ENCODE assay signal across 25 cellular contexts in genomic region chr2:88666576-88666975, GRCh38. TPM values are rescaled to one million over a fixed set of nuclear protein-coding genes. Genes with fewer than 3 reads are reported as not detected.
A peak's percentile ranks its signal among the peaks of the same experiment; 100 is the strongest.
DNase-seq lines count a peak whose midpoint lies in the region; ATAC-seq, FAIRE-seq and TF ChIP-seq lines count a peak whose summit lies in the region.
"Had no signal": no experiment of that assay in that cellular context is flagged by ENCODE, and none has a peak within 500 bp of the region (broad histone marks: within the 10 kb centered on the region; RNA-seq: fewer than 3 reads in every experiment).

No MANE protein-coding gene starts in this region.

- no peak for TF ChIP-seq POLR2A in A549 (IDR thresholded peaks at IDR 0.05; ENCODE audit: low read length)

- peaks cover 0 to 3% (median 0%) of the 10 kb centered on the region in 4 donors for H3K4me1 Mint-ChIP-seq in naive thymus-derived CD8-positive, alpha-beta T cell
- H3K4me1 Mint-ChIP-seq: brain, neural crest cell had no signal

- H3K79me2 ChIP-seq in PC-3 (ENCODE audit: low read length) = no peaks in the 10 kb centered on the region

- BruUV-seq in PC-3 (replicated peaks; lab: Mats Ljungman, UMichigan) = no TSS peak

- intact Hi-C loops in PC-3 (cut with micrococcal nuclease) (loop anchor here (5.0 kb wide), 1 partner anchor 474 kb away; no protein-coding TSS in a partner anchor), dorsolateral prefrontal cortex (cut with DNase I) (loop anchor here in 1 of 2 donors (10.0 kb wide), 1 partner anchor 52 kb away; no protein-coding TSS in a partner anchor)

- no peaks in the 10 kb centered on the region for H4K20me1 ChIP-seq in PC-3 (ENCODE audit: low read length)

- H3F3A ChIP-seq in PC-3 (ENCODE audit: low read length, unreplicated experiment) = no peaks in the 10 kb centered on the region

- TF ChIP-seq EP300 in A549 (IDR thresholded peaks at IDR 0.05) = no peak

- no peaks in the 10 kb centered on the region for H3K9me3 ChIP-seq in A549
- H3K9me3 ChIP-seq in PC-3 (ENCODE audit: low read length) = no peaks in the 10 kb centered on the region
- H3K9me3 ChIP-seq: mucosa of descending colon, Peyer's patch, psoas muscle, tibial artery had no signal

- H3K4me1 ChIP-seq in A549 = peaks cover 8% of the 10 kb centered on the region; the same call in 2 of the 3 replicates
- H3K4me1 ChIP-seq in PC-3 (ENCODE audit: insufficient read depth, low read length) = peaks cover 20% of the 10 kb centered on the region
- H3K4me1 ChIP-seq: Peyer's patch, tibial artery had no signal

- TF ChIP-seq CTCF in A549 (IDR thresholded peaks at IDR 0.05) = no peak
- TF ChIP-seq CTCF in PC-3 (conservative IDR thresholded peaks at IDR 0.05; ENCODE audit: low read depth, low read length) = no peak
- no peak for TF ChIP-seq CTCF in dorsolateral prefrontal cortex (IDR thresholded peaks at IDR 0.05 in 54 of 56, conservative IDR thresholded peaks at IDR 0.05 in 2 of 56; ENCODE audit: low read depth in 1 of 56, partially characterized antibody in 56 of 56)

- WGBS in A549 (ENCODE audit: missing lambda C conversion rate) = 44% methylated on average over 4 of the region's 4 CpGs

- CTCF ChIA-PET in A549 (lab: Yijun Ruan, JAX) (interaction anchor here (1.0 to 8.2 kb wide), 4 partner anchors 9 to 78 kb away, joined by 3 to 125 read pairs (median 46); no protein-coding TSS in a partner anchor), PC-3 (lab: Charles Lee) (no interaction called here)

- ATAC-seq in A549 (no peak), PC-3 (no peak)
- ATAC-seq in naive thymus-derived CD8-positive, alpha-beta T cell = no peak
- ATAC-seq: mucosa of descending colon; psoas muscle; stimulated activated naive CD8-positive, alpha-beta T cell treated with anti-CD3 and anti-CD28 coated beads, Interleukin-15, amount 100 ng/mL, for 72 hours had no signal

- no peaks in the 10 kb centered on the region for H3K9me2 ChIP-seq in PC-3 (replicated peaks; ENCODE audit: low read length)

- H3K27me3 ChIP-seq in PC-3 (ENCODE audit: low read length) (no peaks in the 10 kb centered on the region), dorsolateral prefrontal cortex (no peaks in the 10 kb centered on the region)
- H3K27me3 ChIP-seq: Peyer's patch, tibial artery had no signal

- no peak overlapping the region for H3K9ac ChIP-seq in PC-3 (ENCODE audit: low read length)

- no peak overlapping the region for H3K27ac Mint-ChIP-seq in naive thymus-derived CD8-positive, alpha-beta T cell
- H3K27ac Mint-ChIP-seq: activated T-helper 2 cell treated with anti-CD3 and anti-CD28 coated beads, Interferon-gamma antibody, Interleukin-2, Interleukin-4, amounts not matched to agents 10 μg/mL and 5 μg/mL and 100 μg/mL, durations not matched to agents 14 hours and 24 hours and 36 hours; brain; T-helper 1 cell treated with Interleukin-12 subunit alpha and Interleukin-12 subunit beta and Interleukin-4 antibody, amounts not matched to agents 30 μg/mL and 1 μg/mL, for 36 hours had no signal

- H2AFZ ChIP-seq in PC-3 (ENCODE audit: low read length) = no peak overlapping the region

- H3K36me3 Mint-ChIP-seq in naive thymus-derived CD8-positive, alpha-beta T cell = peaks cover 0 to 5% (median 0%) of the 10 kb centered on the region in 3 donors
- H3K36me3 Mint-ChIP-seq: brain had no signal

- POLR2A ChIA-PET in A549 (lab: Yijun Ruan, JAX) = no interaction called here
- POLR2A ChIA-PET in PC-3 (lab: Charles Lee; ENCODE audit: unreplicated experiment) = no interaction called here
- POLR2A ChIA-PET in naive thymus-derived CD8-positive, alpha-beta T cell (lab: Charles Lee) = no interaction called here

- TF ChIP-seq RAD21 in A549 (conservative IDR thresholded peaks at IDR 0.05 in 1 of 2, IDR thresholded peaks at IDR 0.05 in 1 of 2) = no peak

- no peak overlapping the region for H3K4me2 ChIP-seq in A549
- H3K4me2 ChIP-seq in PC-3 (ENCODE audit: low read length) = no peak overlapping the region

- H3K4me3 Mint-ChIP-seq in naive thymus-derived CD8-positive, alpha-beta T cell = no peak overlapping the region
- H3K4me3 Mint-ChIP-seq: brain; neural crest cell; stimulated activated naive CD8-positive, alpha-beta T cell treated with anti-CD3 and anti-CD28 coated beads, Interleukin-15, amount 100 ng/mL, for 72 hours; T-helper 1 cell treated with Interleukin-12 subunit alpha and Interleukin-12 subunit beta and Interleukin-4 antibody, amounts not matched to agents 30 μg/mL and 1 μg/mL, for 36 hours had no signal

- FAIRE-seq in A549 (lab: Jason Lieb, UNC) = no peak

- DNase-seq in A549 (ENCODE audit: low read depth in 1 of 2, low spot score in 1 of 2) (no peak), DMS53 treated with DMSO at 0.1 percent for 48 hours (lab: John Stamatoyannopoulos, UW; ENCODE audit: unreplicated experiment) (peak; percentile 42), PC-3 (peak; percentile 48), kidney tubule cell (ENCODE audit: low spot score) (peak; percentile 23), UCSD-AML1 (lab: John Stamatoyannopoulos, UW; ENCODE audit: unreplicated experiment) (no peak), dorsolateral prefrontal cortex (no peak)
- no peak for DNase-seq in naive thymus-derived CD8-positive, alpha-beta T cell
- DNase-seq in effector CD4-positive, alpha-beta T cell = no peak
- DNase-seq: activated CD4-positive, alpha-beta T cell treated with anti-CD3 and anti-CD28 coated beads for 4 hours; DMS 273 treated with DMSO at 0.1 percent for 48 hours; effector CD8-positive, alpha-beta T cell; foreskin fibroblast; hypothalamus; IMR-90; mucosa of descending colon; NCI-H1436; Peyer's patch; psoas muscle; stimulated activated naive CD8-positive, alpha-beta T cell treated with anti-CD3 and anti-CD28 coated beads, Interleukin-15, amount 100 ng/mL, for 72 hours; tibial artery had no signal

- no peaks in the 10 kb centered on the region for H3K9me3 Mint-ChIP-seq in naive thymus-derived CD8-positive, alpha-beta T cell
- H3K9me3 Mint-ChIP-seq: activated T-helper 2 cell treated with anti-CD3 and anti-CD28 coated beads, Interferon-gamma antibody, Interleukin-2, Interleukin-4, amounts not matched to agents 10 μg/mL and 5 μg/mL and 100 μg/mL, durations not matched to agents 14 hours and 24 hours and 36 hours; neural crest cell; stimulated activated naive CD8-positive, alpha-beta T cell treated with anti-CD3 and anti-CD28 coated beads, Interleukin-15, amount 100 ng/mL, for 72 hours; T-helper 1 cell treated with Interleukin-12 subunit alpha and Interleukin-12 subunit beta and Interleukin-4 antibody, amounts not matched to agents 30 μg/mL and 1 μg/mL, for 36 hours had no signal

- no peaks in the 10 kb centered on the region for H3K36me3 ChIP-seq in PC-3 (ENCODE audit: low read depth, low read length)
- H3K36me3 ChIP-seq: Peyer's patch, tibial artery had no signal

- no peak overlapping the region for H3K27ac ChIP-seq in A549
- H3K27ac ChIP-seq in PC-3 (ENCODE audit: low read length) = no peak overlapping the region
- no peak overlapping the region for H3K27ac ChIP-seq in dorsolateral prefrontal cortex
- H3K27ac ChIP-seq: C4-2B, Peyer's patch, psoas muscle, tibial artery had no signal

- H3K27me3 Mint-ChIP-seq in naive thymus-derived CD8-positive, alpha-beta T cell = no peaks in the 10 kb centered on the region
- H3K27me3 Mint-ChIP-seq: brain; stimulated activated naive CD8-positive, alpha-beta T cell treated with anti-CD3 and anti-CD28 coated beads, Interleukin-15, amount 100 ng/mL, for 72 hours had no signal

- H3K4me3 ChIP-seq in A549 (no peak overlapping the region), PC-3 (ENCODE audit: low read length) (no peak overlapping the region), dorsolateral prefrontal cortex (no peak overlapping the region)
- H3K4me3 ChIP-seq: mucosa of descending colon, Peyer's patch, psoas muscle, tibial artery had no signal

TF ChIP-seq in A549, 52 proteins besides CTCF, POLR2A, EP300 and RAD21 (continues in another document):
- TF ChIP-seq RCOR1 (IDR thresholded peaks at IDR 0.05; ENCODE audit: low read depth, low read length) = no peak

RNA-seq across cellular contexts. Expression of gene RPIA, which starts 24.9 kb away (rescaled TPM):
- polyA plus RNA-seq in A549 (2011; rRNA removed) (19.1 and 27.0 TPM in 2 replicates), A549 (2017; fragmentation: RNase III; extraction: RNeasy Plus Mini Kit Qiagen cat#74134 plus additional on column Dnase treatment) (21.1 to 25.2 TPM (median 23.3 TPM) in 3 replicates)
- 21.8 and 23.3 TPM in 2 replicates for polyA plus RNA-seq in A549 (2012; cell fraction: cytosol; rRNA removed)
- polyA plus RNA-seq in A549 (2012; cell fraction: nucleus; rRNA removed) = 9.0 and 9.3 TPM in 2 replicates
- polyA minus RNA-seq in A549 (2011; rRNA and poly(A)+ RNA removed) = 13.6 and 14.3 TPM in 2 replicates
- total RNA-seq in PC-3 (2014; rRNA removed) (10.7 and 17.5 TPM in 2 replicates), dorsolateral prefrontal cortex (10 to 100 TPM in 3 of 120 experiments, 1 to 10 TPM in 117; 4.3 to 10.6 (median 7.1) TPM)
- 10 to 100 TPM; 31.6 to 31.8 TPM for total RNA-seq in naive thymus-derived CD8-positive, alpha-beta T cell
- 10 to 100 TPM; 59.7 to 72.8 (median 64.9) TPM for polyA plus RNA-seq in naive thymus-derived CD8-positive, alpha-beta T cell

RNA-seq across cellular contexts. Expression of gene EIF2AK3, which starts 39.3 kb away (rescaled TPM):
- polyA plus RNA-seq in A549 (2011; rRNA removed) (17.5 and 20.8 TPM in 2 replicates), A549 (2017; fragmentation: RNase III; extraction: RNeasy Plus Mini Kit Qiagen cat#74134 plus additional on column Dnase treatment) (8.5 to 11.0 TPM (median 9.3 TPM) in 3 replicates)
- 2.8 and 3.1 TPM in 2 replicates for polyA plus RNA-seq in A549 (2012; cell fraction: cytosol; rRNA removed)
- polyA plus RNA-seq in A549 (2012; cell fraction: nucleus; rRNA removed) = 3.5 and 5.1 TPM in 2 replicates
- polyA minus RNA-seq in A549 (2011; rRNA and poly(A)+ RNA removed) = 10.9 and 11.1 TPM in 2 replicates
- total RNA-seq in PC-3 (2014; rRNA removed) (10.7 and 16.2 TPM in 2 replicates), dorsolateral prefrontal cortex (10 to 100 TPM; 10.0 to 25.9 (median 17.4) TPM)
- total RNA-seq in naive thymus-derived CD8-positive, alpha-beta T cell = 10 to 100 TPM; 28.4 to 29.8 TPM
- 1 to 10 TPM; 3.1 to 8.9 (median 3.1) TPM for polyA plus RNA-seq in naive thymus-derived CD8-positive, alpha-beta T cell

Comparison
In these comparisons a context has a peak if more than half of its experiments do, and no peak if none do; other contexts are left out.
1. DNase-seq: peak in DMS53 treated with DMSO at 0.1 percent for 48 hours (single experiment), PC-3 (single experiment) and kidney tubule cell (single experiment); none in A549 (0 of 2), UCSD-AML1 (single experiment), naive thymus-derived CD8-positive, alpha-beta T cell (0 of 10), dorsolateral prefrontal cortex (0 of 10) and effector CD4-positive, alpha-beta T cell (single experiment).